Comparison of ENCODE assay signal across 13 cellular contexts in the genomic region with DNA sequence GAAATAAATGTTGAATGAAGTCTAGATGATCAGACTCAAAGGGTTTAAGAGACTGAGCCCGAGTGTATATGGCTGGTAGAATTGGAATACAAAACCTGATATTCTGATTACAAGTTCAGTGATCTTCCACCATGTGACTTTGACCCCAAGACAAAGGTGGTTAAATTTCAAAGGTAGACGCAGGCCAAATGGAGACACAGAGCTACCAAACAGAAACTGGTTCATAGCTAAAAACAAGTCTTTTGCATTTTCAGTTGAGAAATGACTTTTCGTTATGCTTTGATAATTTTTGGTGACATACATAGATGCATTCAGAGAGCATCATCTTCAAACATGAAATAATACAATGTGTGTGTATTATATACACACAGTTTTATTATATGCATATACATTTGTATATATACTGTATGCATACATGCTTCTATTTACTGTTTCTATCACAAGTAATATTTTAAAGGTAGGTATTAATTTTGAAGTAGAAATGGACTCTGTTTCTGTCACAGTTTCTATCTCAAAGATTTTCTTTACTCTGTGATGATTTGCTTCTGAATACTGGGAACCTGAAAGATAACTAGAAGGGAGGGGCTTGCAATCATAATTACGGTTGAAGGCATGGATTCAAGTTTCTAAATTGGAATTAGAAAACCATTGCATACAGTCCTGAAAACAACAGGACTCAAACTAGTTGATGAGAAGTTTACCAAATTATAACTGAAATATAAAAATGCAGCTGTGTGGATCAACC.
DNase-seq lines count a peak whose midpoint lies in the region; ATAC-seq lines count a peak whose summit lies in the region.
"Had no signal": no experiment of that assay in that cellular context is flagged by ENCODE, and none has a peak within 500 bp of the region (broad histone marks: within the 10 kb centered on the region; RNA-seq: fewer than 3 reads in every experiment).

No MANE protein-coding gene starts in this region.

- DNase-seq in AG08396 (ENCODE audit: low spot score), result no peak
- DNase-seq in NK-92 (lab: John Stamatoyannopoulos, UW; ENCODE audit: unreplicated experiment), result no peak
- DNase-seq in activated naive CD4-positive, alpha-beta T cell treated with Interleukin-2 at 50 U/mL for 16 hours, result no peak
- DNase-seq in effector CD8-positive, alpha-beta T cell (lab: John Stamatoyannopoulos, UW), result no peak
- DNase-seq: activated CD4-positive, alpha-beta T cell treated with anti-CD3 and anti-CD28 coated beads for 1 hour; midbrain; NCI-H524 treated with DMSO at 0.1 percent for 48 hours; tibial artery had no signal

- ATAC-seq in GM18861 (IDR thresholded peaks at IDR 0.05; ENCODE audit: unreplicated experiment) (peak; percentile 88), GM21423 (IDR thresholded peaks at IDR 0.05; ENCODE audit: unreplicated experiment) (peak; percentile 90), HG02973 (IDR thresholded peaks at IDR 0.05; ENCODE audit: unreplicated experiment) (peak; percentile 94), HG03571 (IDR thresholded peaks at IDR 0.05; ENCODE audit: unreplicated experiment) (peak; percentile 95)
- ATAC-seq: activated T-helper 17 cell treated with anti-CD3 and anti-CD28 coated beads, Interleukin-2, amount 50 U/mL, for 72 hours had no signal
